In genomic region chr1:229582011-229582694, GRCh38 we compare ENCODE assay signal across 9 cellular contexts. TPM values are rescaled to one million over a fixed set of nuclear protein-coding genes. Genes with fewer than 3 reads are reported as not detected.
DNase-seq lines count a peak whose midpoint lies in the region; ATAC-seq and TF ChIP-seq lines count a peak whose summit lies in the region.
"Had no signal": no experiment of that assay in that cellular context is flagged by ENCODE, and none has a peak within 500 bp of the region (broad histone marks: within the 10 kb centered on the region; RNA-seq: fewer than 3 reads in every experiment).

No MANE protein-coding gene starts in this region.

- no peak overlapping the region for H3K27ac ChIP-seq in left lung
- no peak overlapping the region for H3K27ac ChIP-seq in transverse colon

- peak; percentile 29 to 39 for DNase-seq in SHP77 (lab: John Stamatoyannopoulos, UW)
- DNase-seq in SHP77 treated with DMSO at 0.1 percent for 48 hours (lab: John Stamatoyannopoulos, UW), result no peak
- DNase-seq in cardiac fibroblast (ENCODE audit: low read depth in 2 of 2), result peak; percentile 57 to 69
- peak in 1 of 2 donors; percentile 61 for DNase-seq in left lung
- peak; percentile 30 for DNase-seq in transverse colon
- DNase-seq in activated naive CD4-positive, alpha-beta T cell treated with Interleukin-2 at 50 U/mL for 16 hours, result no peak
- DNase-seq in NCI-H2171 treated with DMSO at 0.1 percent for 48 hours (lab: John Stamatoyannopoulos, UW), result no peak
- DNase-seq in HFFc6, result no peak

- no peaks in the 10 kb centered on the region for H3K27me3 ChIP-seq in left lung
- no peaks in the 10 kb centered on the region for H3K27me3 ChIP-seq in transverse colon

- H3K9me3 ChIP-seq in left lung (no peaks in the 10 kb centered on the region), transverse colon (no peaks in the 10 kb centered on the region)

- no peak for TF ChIP-seq EP300 in transverse colon (IDR thresholded peaks at IDR 0.05; ENCODE audit: low read depth)

- no peak for TF ChIP-seq POLR2A in transverse colon (IDR thresholded peaks at IDR 0.05)

- intact Hi-C loops in left lung (cut with DNase I) (no loop called here), transverse colon (cut with DNase I; ENCODE audit: low total_unique reads) (no loop called here)

- in situ Hi-C loops in transverse colon (cut with MboI; ENCODE audit: low pct_ligation_motif_present in 1 of 4, low pct_unique_long_range_greater_than_20kb in 1 of 4, low sequenced_read_pairs in 3 of 4), result no loop called here

- TF ChIP-seq CTCF in cardiac fibroblast (IDR thresholded peaks at IDR 0.05; ENCODE audit: low read depth, low read length), result no peak
- TF ChIP-seq CTCF in left lung (IDR thresholded peaks at IDR 0.05), result no peak
- no peak for TF ChIP-seq CTCF in transverse colon (IDR thresholded peaks at IDR 0.05)
- TF ChIP-seq CTCF in HFFc6 (IDR thresholded peaks at IDR 0.05), result no peak

- H3K9me3 Mint-ChIP-seq in HFFc6, result no peaks in the 10 kb centered on the region
- H3K9me3 Mint-ChIP-seq: IgD-negative memory B cell had no signal

- H3K36me3 ChIP-seq in left lung (no peaks in the 10 kb centered on the region), transverse colon (no peaks in the 10 kb centered on the region)

- peaks cover 11% of the 10 kb centered on the region for H3K4me1 Mint-ChIP-seq in HFFc6 (ENCODE audit: low read depth)

- H3K4me3 ChIP-seq in cardiac fibroblast (replicated peaks in 1 of 2; ENCODE audit: low read depth in 2 of 2, low read length in 2 of 2) (no peak overlapping the region), left lung (no peak overlapping the region), transverse colon (no peak overlapping the region)

- WGBS in transverse colon (ENCODE audit: low coverage in 1 of 2), 2 donors, result 36 to 50% methylated on average over 7 to 11 of the region's 11 CpGs

- peak; percentile 89 for ATAC-seq in left lung

- H3K27me3 Mint-ChIP-seq in HFFc6 (ENCODE audit: insufficient read depth), result peaks cover 8% of the 10 kb centered on the region; the same call in 1 of the 2 replicates
- H3K27me3 Mint-ChIP-seq: IgD-negative memory B cell had no signal

- H3K4me1 ChIP-seq in left lung (peaks cover 3 to 28% of the 10 kb centered on the region in 2 donors), transverse colon (peaks cover 11 to 20% (median 16%) of the 10 kb centered on the region in 4 donors)

- H3K27ac Mint-ChIP-seq in HFFc6, result no peak overlapping the region
- H3K27ac Mint-ChIP-seq: IgD-negative memory B cell had no signal

- no peak overlapping the region for H3K4me3 Mint-ChIP-seq in HFFc6
- H3K4me3 Mint-ChIP-seq: IgD-negative memory B cell had no signal

- H3K36me3 Mint-ChIP-seq in HFFc6 (ENCODE audit: low read depth), result no peaks in the 10 kb centered on the region
- H3K36me3 Mint-ChIP-seq: IgD-negative memory B cell had no signal

RNA-seq across cellular contexts. Expression of gene ABCB10, which starts 23.6 kb away (rescaled TPM):
- total RNA-seq in left lung (10 to 100 TPM; 16.4 to 25.6 TPM), transverse colon (10 to 100 TPM in 3 of 4 donors, 1 to 10 TPM in 1; 4.5 to 22.5 (median 18.9) TPM)
- 10 to 100 TPM; 16.1 to 21.0 (median 18.4) TPM for total RNA-seq in HFFc6 (2021; fragmentation: NEBNext Ultra II Directional; extraction: Animal tissue kit (Norgen Biotek cat#: 25700))

RNA-seq across cellular contexts. Expression of gene TAF5L, which starts 43.8 kb away (rescaled TPM):
- total RNA-seq in left lung, result 10 to 100 TPM; 15.9 to 19.0 TPM
- 10 to 100 TPM; 10.7 to 22.1 (median 15.4) TPM for total RNA-seq in transverse colon
- total RNA-seq in HFFc6 (2021; fragmentation: NEBNext Ultra II Directional; extraction: Animal tissue kit (Norgen Biotek cat#: 25700)), result 10 to 100 TPM; 17.6 to 20.7 (median 20.3) TPM

RNA-seq across cellular contexts. Expression of gene URB2, which starts 43.9 kb away (rescaled TPM):
- total RNA-seq in left lung (10 to 100 TPM in 1 of 2 donors, 1 to 10 TPM in 1; 6.0 to 10.7 TPM), transverse colon (1 to 10 TPM; 2.6 to 6.5 (median 3.2) TPM)
- 10 to 100 TPM in 3 of 6 experiments, 1 to 10 TPM in 3; 8.8 to 12.6 (median 9.8) TPM for total RNA-seq in HFFc6 (2021; fragmentation: NEBNext Ultra II Directional; extraction: Animal tissue kit (Norgen Biotek cat#: 25700))

Comparison
In these comparisons a context has a peak if more than half of its experiments do, and no peak if none do; other contexts are left out.
1. DNase-seq: peak in SHP77 (2 of 2), cardiac fibroblast (2 of 2) and transverse colon (single experiment); none in SHP77 treated with DMSO at 0.1 percent for 48 hours (single experiment), activated naive CD4-positive, alpha-beta T cell treated with Interleukin-2 at 50 U/mL for 16 hours (single experiment), NCI-H2171 treated with DMSO at 0.1 percent for 48 hours (single experiment) and HFFc6 (single experiment).